In the genomic region with DNA sequence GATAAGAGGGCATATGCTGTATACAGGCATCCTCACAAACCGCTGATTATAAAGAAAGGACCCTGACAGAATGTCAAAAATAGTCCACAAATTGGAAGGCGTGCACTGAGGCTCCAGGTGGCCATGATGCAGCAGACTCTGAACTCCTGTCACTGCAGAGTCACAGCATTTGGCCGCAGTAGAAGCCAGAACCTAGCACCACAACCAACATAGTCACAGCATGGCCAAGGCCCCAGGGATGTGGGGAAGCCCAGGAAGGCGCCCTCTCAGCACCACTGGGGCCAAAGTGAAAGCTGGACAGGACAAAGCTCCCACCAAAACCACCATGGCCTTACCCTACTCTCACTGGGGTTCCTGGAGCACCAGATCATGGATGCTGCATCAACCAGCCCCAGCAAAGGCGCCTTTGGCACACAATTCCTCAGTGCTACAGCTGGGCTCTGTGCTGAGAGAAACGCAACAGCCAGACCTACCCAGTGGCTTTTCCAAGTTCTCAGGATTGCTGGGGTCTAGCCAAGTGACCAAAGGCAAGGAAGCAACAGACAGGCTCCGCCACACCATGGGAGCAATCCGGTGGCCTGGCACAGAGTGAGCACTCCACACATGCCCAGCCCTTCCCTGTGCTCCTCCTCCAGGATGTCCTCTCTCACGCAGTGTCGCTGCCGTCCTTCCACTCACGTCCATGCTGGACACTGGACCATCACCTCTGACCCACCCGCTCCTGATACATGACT, we compare ENCODE assay signal across 1 cellular context.
TF ChIP-seq lines count a peak whose summit lies in the region.

No MANE protein-coding gene starts in this region.

TF ChIP-seq in GM23338, 12 proteins besides CTCF, POLR2A, EP300 and RAD21 (continued from another document):
- TF ChIP-seq, protein P1, sequence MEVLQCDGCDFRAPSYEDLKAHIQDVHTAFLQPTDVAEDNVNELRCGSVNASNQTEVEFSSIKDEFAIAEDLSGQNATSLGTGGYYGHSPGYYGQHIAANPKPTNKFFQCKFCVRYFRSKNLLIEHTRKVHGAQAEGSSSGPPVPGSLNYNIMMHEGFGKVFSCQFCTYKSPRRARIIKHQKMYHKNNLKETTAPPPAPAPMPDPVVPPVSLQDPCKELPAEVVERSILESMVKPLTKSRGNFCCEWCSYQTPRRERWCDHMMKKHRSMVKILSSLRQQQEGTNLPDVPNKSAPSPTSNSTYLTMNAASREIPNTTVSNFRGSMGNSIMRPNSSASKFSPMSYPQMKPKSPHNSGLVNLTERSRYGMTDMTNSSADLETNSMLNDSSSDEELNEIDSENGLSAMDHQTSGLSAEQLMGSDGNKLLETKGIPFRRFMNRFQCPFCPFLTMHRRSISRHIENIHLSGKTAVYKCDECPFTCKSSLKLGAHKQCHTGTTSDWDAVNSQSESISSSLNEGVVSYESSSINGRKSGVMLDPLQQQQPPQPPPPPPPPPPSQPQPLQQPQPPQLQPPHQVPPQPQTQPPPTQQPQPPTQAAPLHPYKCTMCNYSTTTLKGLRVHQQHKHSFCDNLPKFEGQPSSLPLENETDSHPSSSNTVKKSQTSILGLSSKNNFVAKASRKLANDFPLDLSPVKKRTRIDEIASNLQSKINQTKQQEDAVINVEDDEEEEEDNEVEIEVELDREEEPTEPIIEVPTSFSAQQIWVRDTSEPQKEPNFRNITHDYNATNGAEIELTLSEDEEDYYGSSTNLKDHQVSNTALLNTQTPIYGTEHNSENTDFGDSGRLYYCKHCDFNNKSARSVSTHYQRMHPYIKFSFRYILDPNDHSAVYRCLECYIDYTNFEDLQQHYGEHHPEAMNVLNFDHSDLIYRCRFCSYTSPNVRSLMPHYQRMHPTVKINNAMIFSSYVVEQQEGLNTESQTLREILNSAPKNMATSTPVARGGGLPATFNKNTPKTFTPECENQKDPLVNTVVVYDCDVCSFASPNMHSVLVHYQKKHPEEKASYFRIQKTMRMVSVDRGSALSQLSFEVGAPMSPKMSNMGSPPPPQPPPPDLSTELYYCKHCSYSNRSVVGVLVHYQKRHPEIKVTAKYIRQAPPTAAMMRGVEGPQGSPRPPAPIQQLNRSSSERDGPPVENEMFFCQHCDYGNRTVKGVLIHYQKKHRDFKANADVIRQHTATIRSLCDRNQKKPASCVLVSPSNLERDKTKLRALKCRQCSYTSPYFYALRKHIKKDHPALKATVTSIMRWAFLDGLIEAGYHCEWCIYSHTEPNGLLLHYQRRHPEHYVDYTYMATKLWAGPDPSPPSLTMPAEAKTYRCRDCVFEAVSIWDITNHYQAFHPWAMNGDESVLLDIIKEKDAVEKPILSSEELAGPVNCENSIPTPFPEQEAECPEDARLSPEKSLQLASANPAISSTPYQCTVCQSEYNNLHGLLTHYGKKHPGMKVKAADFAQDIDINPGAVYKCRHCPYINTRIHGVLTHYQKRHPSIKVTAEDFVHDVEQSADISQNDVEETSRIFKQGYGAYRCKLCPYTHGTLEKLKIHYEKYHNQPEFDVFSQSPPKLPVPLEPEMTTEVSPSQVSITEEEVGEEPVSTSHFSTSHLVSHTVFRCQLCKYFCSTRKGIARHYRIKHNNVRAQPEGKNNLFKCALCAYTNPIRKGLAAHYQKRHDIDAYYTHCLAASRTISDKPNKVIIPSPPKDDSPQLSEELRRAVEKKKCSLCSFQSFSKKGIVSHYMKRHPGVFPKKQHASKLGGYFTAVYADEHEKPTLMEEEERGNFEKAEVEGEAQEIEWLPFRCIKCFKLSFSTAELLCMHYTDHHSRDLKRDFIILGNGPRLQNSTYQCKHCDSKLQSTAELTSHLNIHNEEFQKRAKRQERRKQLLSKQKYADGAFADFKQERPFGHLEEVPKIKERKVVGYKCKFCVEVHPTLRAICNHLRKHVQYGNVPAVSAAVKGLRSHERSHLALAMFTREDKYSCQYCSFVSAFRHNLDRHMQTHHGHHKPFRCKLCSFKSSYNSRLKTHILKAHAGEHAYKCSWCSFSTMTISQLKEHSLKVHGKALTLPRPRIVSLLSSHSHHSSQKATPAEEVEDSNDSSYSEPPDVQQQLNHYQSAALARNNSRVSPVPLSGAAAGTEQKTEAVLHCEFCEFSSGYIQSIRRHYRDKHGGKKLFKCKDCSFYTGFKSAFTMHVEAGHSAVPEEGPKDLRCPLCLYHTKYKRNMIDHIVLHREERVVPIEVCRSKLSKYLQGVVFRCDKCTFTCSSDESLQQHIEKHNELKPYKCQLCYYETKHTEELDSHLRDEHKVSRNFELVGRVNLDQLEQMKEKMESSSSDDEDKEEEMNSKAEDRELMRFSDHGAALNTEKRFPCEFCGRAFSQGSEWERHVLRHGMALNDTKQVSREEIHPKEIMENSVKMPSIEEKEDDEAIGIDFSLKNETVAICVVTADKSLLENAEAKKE (CRISPR knock-in tag; IDR thresholded peaks at IDR 0.05) = no peak
- no peak for TF ChIP-seq ZNF331 (CRISPR knock-in tag; IDR thresholded peaks at IDR 0.05; ENCODE audit: low read depth)
- TF ChIP-seq, protein P2, sequence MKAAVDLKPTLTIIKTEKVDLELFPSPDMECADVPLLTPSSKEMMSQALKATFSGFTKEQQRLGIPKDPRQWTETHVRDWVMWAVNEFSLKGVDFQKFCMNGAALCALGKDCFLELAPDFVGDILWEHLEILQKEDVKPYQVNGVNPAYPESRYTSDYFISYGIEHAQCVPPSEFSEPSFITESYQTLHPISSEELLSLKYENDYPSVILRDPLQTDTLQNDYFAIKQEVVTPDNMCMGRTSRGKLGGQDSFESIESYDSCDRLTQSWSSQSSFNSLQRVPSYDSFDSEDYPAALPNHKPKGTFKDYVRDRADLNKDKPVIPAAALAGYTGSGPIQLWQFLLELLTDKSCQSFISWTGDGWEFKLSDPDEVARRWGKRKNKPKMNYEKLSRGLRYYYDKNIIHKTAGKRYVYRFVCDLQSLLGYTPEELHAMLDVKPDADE (IDR thresholded peaks at IDR 0.05) = no peak
- TF ChIP-seq, protein P3, sequence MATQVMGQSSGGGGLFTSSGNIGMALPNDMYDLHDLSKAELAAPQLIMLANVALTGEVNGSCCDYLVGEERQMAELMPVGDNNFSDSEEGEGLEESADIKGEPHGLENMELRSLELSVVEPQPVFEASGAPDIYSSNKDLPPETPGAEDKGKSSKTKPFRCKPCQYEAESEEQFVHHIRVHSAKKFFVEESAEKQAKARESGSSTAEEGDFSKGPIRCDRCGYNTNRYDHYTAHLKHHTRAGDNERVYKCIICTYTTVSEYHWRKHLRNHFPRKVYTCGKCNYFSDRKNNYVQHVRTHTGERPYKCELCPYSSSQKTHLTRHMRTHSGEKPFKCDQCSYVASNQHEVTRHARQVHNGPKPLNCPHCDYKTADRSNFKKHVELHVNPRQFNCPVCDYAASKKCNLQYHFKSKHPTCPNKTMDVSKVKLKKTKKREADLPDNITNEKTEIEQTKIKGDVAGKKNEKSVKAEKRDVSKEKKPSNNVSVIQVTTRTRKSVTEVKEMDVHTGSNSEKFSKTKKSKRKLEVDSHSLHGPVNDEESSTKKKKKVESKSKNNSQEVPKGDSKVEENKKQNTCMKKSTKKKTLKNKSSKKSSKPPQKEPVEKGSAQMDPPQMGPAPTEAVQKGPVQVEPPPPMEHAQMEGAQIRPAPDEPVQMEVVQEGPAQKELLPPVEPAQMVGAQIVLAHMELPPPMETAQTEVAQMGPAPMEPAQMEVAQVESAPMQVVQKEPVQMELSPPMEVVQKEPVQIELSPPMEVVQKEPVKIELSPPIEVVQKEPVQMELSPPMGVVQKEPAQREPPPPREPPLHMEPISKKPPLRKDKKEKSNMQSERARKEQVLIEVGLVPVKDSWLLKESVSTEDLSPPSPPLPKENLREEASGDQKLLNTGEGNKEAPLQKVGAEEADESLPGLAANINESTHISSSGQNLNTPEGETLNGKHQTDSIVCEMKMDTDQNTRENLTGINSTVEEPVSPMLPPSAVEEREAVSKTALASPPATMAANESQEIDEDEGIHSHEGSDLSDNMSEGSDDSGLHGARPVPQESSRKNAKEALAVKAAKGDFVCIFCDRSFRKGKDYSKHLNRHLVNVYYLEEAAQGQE (IDR thresholded peaks at IDR 0.05; ENCODE audit: unreplicated experiment) = no peak
